In genomic region chr9:137741330-137741729, GRCh38 we compare ENCODE assay signal across 17 cellular contexts.
A peak's percentile ranks its signal among the peaks of the same experiment; 100 is the strongest.
DNase-seq lines count a peak whose midpoint lies in the region; ATAC-seq and TF ChIP-seq lines count a peak whose summit lies in the region.
"Had no signal": no experiment of that assay in that cellular context is flagged by ENCODE, and none has a peak within 500 bp of the region (broad histone marks: within the 10 kb centered on the region; RNA-seq: fewer than 3 reads in every experiment).

No MANE protein-coding gene starts in this region.

- H3K23ac ChIP-seq in H9 (ENCODE audit: insufficient read length, low read depth, low read length): no peak overlapping the region

- WGBS in H9 (ENCODE audit: extremely low coverage, insufficient read length, low lambda C conversion rate): no CpG with 5 or more reads among the region's 4 CpGs
- WGBS in endodermal cell (ENCODE audit: insufficient coverage in 1 of 2, insufficient read length in 1 of 2), 2 experiments: 93 to 97% methylated on average over 3 to 4 of the region's 4 CpGs

- no peak overlapping the region for H2BK12ac ChIP-seq in H9 (ENCODE audit: insufficient read length, low read depth, low read length)

- H3K79me2 ChIP-seq in H9 (ENCODE audit: insufficient read depth, low read length) (no peaks in the 10 kb centered on the region), OCI-LY7 (ENCODE audit: insufficient read depth, low read depth, low read length) (peaks cover 37% of the 10 kb centered on the region)

- H3K27me3 ChIP-seq in H9 (ENCODE audit: insufficient read depth, low read length) (no peaks in the 10 kb centered on the region; the same call in 1 of the 2 replicates), endodermal cell (ENCODE audit: control insufficient read depth, insufficient read depth, low read length, poor library complexity, severe bottlenecking) (no peaks in the 10 kb centered on the region)

- no peak overlapping the region for H2BK5ac ChIP-seq in H9 (ENCODE audit: insufficient read length, low read length)

- H3K36me3 ChIP-seq in OCI-LY7 (ENCODE audit: insufficient read depth, low read length): peaks cover 75% of the 10 kb centered on the region
- H3K36me3 ChIP-seq in endodermal cell (ENCODE audit: control insufficient read depth, insufficient read depth, low read length): peaks cover 40% of the 10 kb centered on the region

- H3K23me2 ChIP-seq in H9 (ENCODE audit: insufficient read length, low read depth, low read length, poor library complexity, severe bottlenecking): no peaks in the 10 kb centered on the region

- H3K79me1 ChIP-seq in H9 (ENCODE audit: insufficient read depth, low read depth, low read length, poor library complexity, severe bottlenecking): no peaks in the 10 kb centered on the region

- CTCF ChIA-PET in OCI-LY7 (lab: Charles Lee; ENCODE audit: unreplicated experiment): no interaction called here

- POLR2A ChIA-PET in OCI-LY7 (lab: Charles Lee): no interaction called here

- no peak overlapping the region for H3K4me3 Mint-ChIP-seq in H9
- no peak overlapping the region for H3K4me3 Mint-ChIP-seq in endodermal cell
- H3K4me3 Mint-ChIP-seq: CD4-positive, alpha-beta memory T cell had no signal

- BruUV-seq in OCI-LY7 (replicated peaks; lab: Mats Ljungman, UMichigan): no TSS peak

- no peak overlapping the region for H2AK5ac ChIP-seq in H9 (ENCODE audit: insufficient read length, low read length)

- no peaks in the 10 kb centered on the region for H4K20me1 ChIP-seq in H9 (ENCODE audit: control insufficient read depth, insufficient read depth, insufficient read length)
- H4K20me1 ChIP-seq in OCI-LY7 (ENCODE audit: insufficient read depth, low read length): no peaks in the 10 kb centered on the region

- no peak overlapping the region for H3K9ac ChIP-seq in H9 (ENCODE audit: extremely low read depth, insufficient read length, low read length)
- no peak overlapping the region for H3K9ac ChIP-seq in endodermal cell (ENCODE audit: extremely low read depth, low read length, poor library complexity, severe bottlenecking)
- H3K9ac ChIP-seq: KMS-11 had no signal

- no peak overlapping the region for H3K4ac ChIP-seq in H9 (ENCODE audit: low read depth, low read length)

- H3K14ac ChIP-seq in H9 (ENCODE audit: insufficient read depth, low read length): no peak overlapping the region

- H3K9me3 Mint-ChIP-seq in H9 (no peaks in the 10 kb centered on the region), endodermal cell (no peaks in the 10 kb centered on the region)
- H3K9me3 Mint-ChIP-seq: CD4-positive, alpha-beta memory T cell had no signal

- no peaks in the 10 kb centered on the region for H3K9me2 ChIP-seq in OCI-LY7 (ENCODE audit: insufficient read depth, low read length)

- ATAC-seq in GM19328 (IDR thresholded peaks at IDR 0.05; ENCODE audit: unreplicated experiment): no peak
- no peak for ATAC-seq in HG03159 (IDR thresholded peaks at IDR 0.05; ENCODE audit: unreplicated experiment)
- ATAC-seq: HepG2 had no signal

- H3T11ph ChIP-seq in H9 (ENCODE audit: low read length): no peak overlapping the region

- H2BK15ac ChIP-seq in H9 (ENCODE audit: low read depth, low read length): no peak overlapping the region

- DNase-seq in H9 (no peak), OCI-LY7 (ENCODE audit: low spot score) (no peak), endodermal cell (no peak), CD1c-positive myeloid dendritic cell (ENCODE audit: extremely low spot score) (no peak), DMS153 treated with DMSO at 0.1 percent for 48 hours (lab: John Stamatoyannopoulos, UW; ENCODE audit: unreplicated experiment) (no peak)
- DNase-seq: ACHN; CD4-positive, alpha-beta memory T cell; DMS153; DMS79 treated with DMSO at 0.1 percent for 48 hours; EL; GOT3; H7 had no signal

- intact Hi-C loops in OCI-LY7 (cut with micrococcal nuclease; ENCODE audit: unreplicated experiment): no loop called here

- H4K5ac ChIP-seq in H9 (ENCODE audit: insufficient read length, low read depth, low read length): no peak overlapping the region

- no peak overlapping the region for H3K56ac ChIP-seq in H9 (ENCODE audit: insufficient read length, low read depth, low read length)

- TF ChIP-seq CTCF in H9 (conservative IDR thresholded peaks at IDR 0.05): no peak
- TF ChIP-seq CTCF in OCI-LY7 (conservative IDR thresholded peaks at IDR 0.05; ENCODE audit: low read length): no peak
- TF ChIP-seq CTCF in endodermal cell (conservative IDR thresholded peaks at IDR 0.05): no peak

- H3K36me3 Mint-ChIP-seq in H9 (ENCODE audit: insufficient read depth in 1 of 3, low read depth in 3 of 3) (peaks cover 29 to 59% (median 54%) of the 10 kb centered on the region in 3 experiments), endodermal cell (ENCODE audit: low read depth) (peaks cover 67% of the 10 kb centered on the region)

- H3K4me1 Mint-ChIP-seq in H9 (peaks cover 18 to 22% of the 10 kb centered on the region in 2 experiments), endodermal cell (peaks cover 19% of the 10 kb centered on the region)

- no peak overlapping the region for H4K8ac ChIP-seq in H9 (replicated peaks; ENCODE audit: insufficient read length, low read depth, low read length)

- H3K4me2 ChIP-seq in H9 (ENCODE audit: insufficient read depth, insufficient read length, low read length) (no peak overlapping the region), OCI-LY7 (ENCODE audit: low read length) (0 out of 2 replicates have a peak overlapping the region, but pooled peaks have one; percentile 9)
- H3K4me2 ChIP-seq: KMS-11 had no signal

- H2AFZ ChIP-seq in H9 (ENCODE audit: low read length) (no peak overlapping the region), OCI-LY7 (ENCODE audit: low read length) (no peak overlapping the region)

- H3K27ac ChIP-seq in H9 (ENCODE audit: insufficient read length, low read depth, low read length) (no peak overlapping the region), OCI-LY7 (ENCODE audit: low read depth, low read length, poor library complexity, severe bottlenecking) (no peak overlapping the region), endodermal cell (ENCODE audit: low read depth, low read length) (no peak overlapping the region)
- H3K27ac ChIP-seq: C4-2B, KMS-11 had no signal

- H3K9me3 ChIP-seq in H9 (ENCODE audit: control insufficient read depth, low read depth, low read length): no peaks in the 10 kb centered on the region
- H3K9me3 ChIP-seq in OCI-LY7 (ENCODE audit: low read length): peaks cover 10% of the 10 kb centered on the region; the same call in 1 of the 2 replicates
- peaks cover 8% of the 10 kb centered on the region for H3K9me3 ChIP-seq in endodermal cell (ENCODE audit: control insufficient read depth, low read length)

- H3K4me1 ChIP-seq in H9 (ENCODE audit: insufficient read depth, low read length): no peaks in the 10 kb centered on the region
- peaks cover 77% of the 10 kb centered on the region for H3K4me1 ChIP-seq in OCI-LY7 (ENCODE audit: insufficient read depth, low read length, poor library complexity, severe bottlenecking)
- H3K4me1 ChIP-seq in endodermal cell (ENCODE audit: control insufficient read depth, insufficient read depth, low read length): peaks cover 3% of the 10 kb centered on the region

- H3K4me3 ChIP-seq in OCI-LY7 (ENCODE audit: low read depth, low read length, poor library complexity, severe bottlenecking): no peak overlapping the region
- no peak overlapping the region for H3K4me3 ChIP-seq in endodermal cell (ENCODE audit: low read length)

- no peak overlapping the region for H3K18ac ChIP-seq in H9 (ENCODE audit: insufficient read length, low read depth, low read length)

- H2BK20ac ChIP-seq in H9 (ENCODE audit: low read depth, low read length, poor library complexity, severe bottlenecking): no peak overlapping the region

- no peak overlapping the region for H2BK120ac ChIP-seq in H9 (ENCODE audit: low read depth, low read length, poor library complexity, severe bottlenecking)

- H4K91ac ChIP-seq in H9 (ENCODE audit: insufficient read length, low read depth, low read length): no peak overlapping the region

- H3K27ac Mint-ChIP-seq in H9 (peak overlapping the region in 2 of 3 experiments; percentile 20 to 61; a peak in 3 of 7 replicates), endodermal cell (peak overlapping the region; percentile 39)

- H3K27me3 Mint-ChIP-seq in H9 (ENCODE audit: low read depth): no peaks in the 10 kb centered on the region
- no peaks in the 10 kb centered on the region for H3K27me3 Mint-ChIP-seq in endodermal cell (ENCODE audit: insufficient read depth)
- H3K27me3 Mint-ChIP-seq: CD4-positive, alpha-beta memory T cell had no signal
